In the genomic region with DNA sequence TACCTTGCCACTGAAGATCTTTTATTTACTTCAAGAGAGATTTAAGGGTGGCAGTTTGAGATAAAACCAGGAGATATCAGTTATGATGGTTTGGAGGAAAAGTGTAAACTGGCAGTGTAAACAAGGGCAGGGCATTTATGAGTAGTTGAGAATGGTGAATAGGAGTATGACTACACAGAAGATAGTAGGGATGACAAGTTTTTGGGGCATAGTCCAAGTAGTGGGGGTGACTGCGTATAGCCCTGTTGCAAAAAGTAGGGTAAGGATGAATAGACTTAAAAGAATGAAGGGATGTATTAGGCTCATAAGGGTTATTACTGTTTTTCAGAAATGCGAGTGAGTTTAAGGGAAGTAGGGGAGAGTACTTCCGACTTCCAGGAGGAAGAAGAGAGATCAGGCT, we compare ENCODE assay signal across 6 cellular contexts. TPM values are rescaled to one million over a fixed set of nuclear protein-coding genes. Genes with fewer than 3 reads are reported as not detected.
DNase-seq lines count a peak whose midpoint lies in the region; ATAC-seq and TF ChIP-seq lines count a peak whose summit lies in the region.
"Not testable (repeated sequence)": the region's sequence is repeated elsewhere in the genome, so short reads cannot be mapped to it uniquely, and the experiment has no call there.

No MANE protein-coding gene starts in this region.

- intact Hi-C loops in PC-3 (cut with micrococcal nuclease); colonic mucosa (cut with DNase I); transverse colon (cut with DNase I; ENCODE audit: low total_unique reads): not testable (repeated sequence)

- in situ Hi-C loops in GM23248 (cut with MboI); transverse colon (cut with MboI; ENCODE audit: low pct_ligation_motif_present in 1 of 4, low pct_unique_long_range_greater_than_20kb in 1 of 4, low sequenced_read_pairs in 3 of 4): not testable (repeated sequence)

- TF ChIP-seq EP300 in transverse colon (IDR thresholded peaks at IDR 0.05; ENCODE audit: low read depth): peak; percentile 49

- not testable (repeated sequence) for H3K9me3 ChIP-seq in GM23248 (ENCODE audit: low read depth); PC-3 (ENCODE audit: low read length); colonic mucosa; mucosa of rectum (ENCODE audit: control insufficient read depth in 2 of 2, low read length in 2 of 2); transverse colon

- CTCF ChIA-PET in PC-3 (lab: Charles Lee): not testable (repeated sequence)

- peak overlapping the region; percentile 13; the same call in 1 of the 2 replicates for H3K27ac ChIP-seq in GM23248
- peak overlapping the region; percentile 90 for H3K27ac ChIP-seq in PC-3 (ENCODE audit: low read length)
- H3K27ac ChIP-seq in colonic mucosa: peak overlapping the region; percentile 91
- H3K27ac ChIP-seq in mucosa of rectum (ENCODE audit: low read depth in 2 of 2, low read length in 2 of 2): peak overlapping the region; percentile 81 to 92
- peak overlapping the region; percentile 78 to 81 (median 78) for H3K27ac ChIP-seq in transverse colon

- not testable (repeated sequence) for BruUV-seq in PC-3 (replicated peaks; lab: Mats Ljungman, UMichigan)

- H3K36me3 ChIP-seq in GM23248 (ENCODE audit: low read depth); PC-3 (ENCODE audit: low read depth, low read length); colonic mucosa; mucosa of rectum (ENCODE audit: control insufficient read depth in 2 of 2, insufficient read depth in 2 of 2, low read length in 2 of 2); transverse colon: not testable (repeated sequence)

- not testable (repeated sequence) for H3F3A ChIP-seq in GM23248 (ENCODE audit: insufficient read depth); PC-3 (ENCODE audit: low read length, unreplicated experiment)

- DNase-seq in GM23248: peak; percentile 76
- DNase-seq in PC-3: peak; percentile 80
- not testable (repeated sequence) for DNase-seq in colonic mucosa, transverse colon
- peak; percentile 42 for DNase-seq in fibroblast of the aortic adventitia (ENCODE audit: low read depth)

- 47 to 50% methylated on average over 3 of the region's 3 CpGs for WGBS in GM23248 (ENCODE audit: low coverage in 1 of 2, low lambda C conversion rate in 2 of 2, missing lambda C conversion rate in 2 of 2), 2 experiments
- WGBS in transverse colon (ENCODE audit: low coverage in 1 of 2), 2 donors: 41 to 73% methylated on average over 2 to 3 of the region's 3 CpGs

- H3K4me1 ChIP-seq in GM23248 (ENCODE audit: insufficient read depth); colonic mucosa: not testable (repeated sequence)
- peaks cover 21% of the 10 kb centered on the region for H3K4me1 ChIP-seq in PC-3 (ENCODE audit: insufficient read depth, low read length)
- H3K4me1 ChIP-seq in mucosa of rectum (ENCODE audit: control insufficient read depth in 2 of 2, insufficient read depth in 2 of 2, low read length in 2 of 2): peaks cover 30 to 50% of the 10 kb centered on the region in 2 donors
- peaks cover 6 to 75% (median 37%) of the 10 kb centered on the region in 4 donors for H3K4me1 ChIP-seq in transverse colon

- POLR2A ChIA-PET in PC-3 (lab: Charles Lee; ENCODE audit: unreplicated experiment): not testable (repeated sequence)

- H3K27me3 ChIP-seq in GM23248 (replicated peaks; ENCODE audit: insufficient read depth); PC-3 (ENCODE audit: low read length); colonic mucosa; mucosa of rectum (ENCODE audit: control insufficient read depth in 2 of 2, insufficient read depth in 2 of 2, low read length in 2 of 2); transverse colon: not testable (repeated sequence)

- not testable (repeated sequence) for TF ChIP-seq POLR2A in transverse colon (IDR thresholded peaks at IDR 0.05)

- H3K79me2 ChIP-seq in GM23248 (ENCODE audit: insufficient read depth); PC-3 (ENCODE audit: low read length): not testable (repeated sequence)

- H3K4me2 ChIP-seq in GM23248 (ENCODE audit: unreplicated experiment) (peak overlapping the region; percentile 20), PC-3 (ENCODE audit: low read length) (peak overlapping the region; percentile 71)

- ATAC-seq in PC-3: peak; percentile 52

- not testable (repeated sequence) for H3K4me3 ChIP-seq in GM23248; colonic mucosa; fibroblast of the aortic adventitia (ENCODE audit: low read depth, low read length); transverse colon
- H3K4me3 ChIP-seq in PC-3 (ENCODE audit: low read length) (peak overlapping the region; percentile 43; the same call in 1 of the 2 replicates), mucosa of rectum (ENCODE audit: low read length in 2 of 2) (peak overlapping the region; percentile 27 to 32)

- not testable (repeated sequence) for TF ChIP-seq CTCF in PC-3 (conservative IDR thresholded peaks at IDR 0.05; ENCODE audit: low read depth, low read length); colonic mucosa (IDR thresholded peaks at IDR 0.05); fibroblast of the aortic adventitia (IDR thresholded peaks at IDR 0.05; ENCODE audit: insufficient read depth, low read length); transverse colon (IDR thresholded peaks at IDR 0.05)

- H3K9me2 ChIP-seq in GM23248 (ENCODE audit: insufficient read depth); PC-3 (replicated peaks; ENCODE audit: low read length): not testable (repeated sequence)

- H2AFZ ChIP-seq in GM23248: not testable (repeated sequence)
- H2AFZ ChIP-seq in PC-3 (ENCODE audit: low read length): peak overlapping the region; percentile 58

- H3K9ac ChIP-seq in GM23248: not testable (repeated sequence)
- H3K9ac ChIP-seq in PC-3 (ENCODE audit: low read length) (peak overlapping the region; percentile 48), colonic mucosa (ENCODE audit: low read depth in 2 of 2, low read length in 2 of 2) (peak overlapping the region in 1 of 2 donors; percentile 22), mucosa of rectum (ENCODE audit: low read depth in 1 of 2, low read length in 2 of 2) (peak overlapping the region in 1 of 2 donors; percentile 53)

- not testable (repeated sequence) for H4K20me1 ChIP-seq in GM23248 (ENCODE audit: insufficient read depth); PC-3 (ENCODE audit: low read length)

RNA-seq across cellular contexts. Expression of a gene that starts 6.3 kb away (rescaled TPM):
- 59.1 and 59.6 TPM in 2 replicates for total RNA-seq in GM23248 (2014; rRNA removed; shearing (Covaris generic))
- polyA plus RNA-seq in GM23248 (2016; fragmentation: Nextera tagmentation; extraction: Ambion mirVana): 56.5 and 57.4 TPM in 2 replicates
- total RNA-seq in PC-3 (2014; rRNA removed) (88.1 and 102 TPM in 2 replicates), colonic mucosa (100 to 1,000 TPM; 101 to 134 TPM), fibroblast of the aortic adventitia (ENCODE audit: low replicate concordance) (35.7 and 44.3 TPM in 2 replicates), transverse colon (100 to 1,000 TPM; 169 to 255 (median 225) TPM)

RNA-seq across cellular contexts. Expression of a gene that starts 37.6 kb away (rescaled TPM):
- total RNA-seq in GM23248 (2014; rRNA removed; shearing (Covaris generic)): 32.5 and 39.3 TPM in 2 replicates
- 20.6 and 21.7 TPM in 2 replicates for polyA plus RNA-seq in GM23248 (2016; fragmentation: Nextera tagmentation; extraction: Ambion mirVana)
- 56.3 and 66.8 TPM in 2 replicates for total RNA-seq in PC-3 (2014; rRNA removed)
- total RNA-seq in colonic mucosa: 10 to 100 TPM; 24.3 to 29.7 TPM
- 8.1 and 20.0 TPM in 2 replicates for total RNA-seq in fibroblast of the aortic adventitia (ENCODE audit: low replicate concordance)
- 10 to 100 TPM; 42.3 to 74.6 (median 49.2) TPM for total RNA-seq in transverse colon

Comparison
In these comparisons a context has a peak if more than half of its experiments do, and no peak if none do; other contexts are left out.
1. H3K27ac ChIP-seq: peak in every context shown above with its lines; median percentile 91 in colonic mucosa; 90 in PC-3; 86 in mucosa of rectum; 78 in transverse colon; 13 in GM23248.